Comparison of ENCODE assay signal across 1 cellular context in the genomic region with DNA sequence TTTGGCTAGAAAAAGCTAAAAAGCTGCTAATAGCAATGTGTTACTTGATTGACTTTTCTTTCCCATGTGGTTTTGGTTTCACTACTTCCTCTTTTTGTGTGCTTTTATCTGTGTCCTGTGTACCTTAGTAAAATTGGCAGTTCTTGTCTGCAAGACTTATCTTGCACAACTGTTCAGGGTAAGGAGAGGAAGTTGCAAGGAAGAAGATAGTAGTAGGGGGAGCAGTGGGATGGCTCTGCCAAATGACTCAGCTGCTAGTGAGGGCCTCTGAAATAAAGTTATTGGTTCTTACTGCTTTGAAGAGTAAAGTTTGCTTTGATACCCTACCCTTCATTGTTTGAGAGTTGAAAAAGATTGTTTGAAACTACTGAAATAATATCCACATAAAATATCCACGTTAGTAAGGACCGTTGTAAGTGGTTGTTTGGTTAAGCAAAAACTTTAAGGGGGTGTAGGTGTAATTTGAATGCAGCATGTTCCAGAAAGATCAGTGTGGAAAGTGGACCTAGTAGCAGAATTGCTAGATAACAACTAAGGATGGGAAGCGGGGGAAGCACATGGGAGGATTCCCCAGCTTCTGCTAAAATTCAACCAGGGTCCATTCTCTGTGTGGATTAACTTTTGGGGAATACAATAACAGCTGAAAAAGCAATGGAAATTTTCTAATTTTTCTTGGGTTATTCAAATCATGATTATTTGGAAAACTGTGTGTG.
A peak's percentile ranks its signal among the peaks of the same experiment; 100 is the strongest.
TF ChIP-seq lines count a peak whose summit lies in the region.

No MANE protein-coding gene starts in this region.

TF ChIP-seq in K562, 482 proteins besides CTCF, POLR2A, EP300 and RAD21 (continued from another document and continues in another):
- TF ChIP-seq, protein P1, sequence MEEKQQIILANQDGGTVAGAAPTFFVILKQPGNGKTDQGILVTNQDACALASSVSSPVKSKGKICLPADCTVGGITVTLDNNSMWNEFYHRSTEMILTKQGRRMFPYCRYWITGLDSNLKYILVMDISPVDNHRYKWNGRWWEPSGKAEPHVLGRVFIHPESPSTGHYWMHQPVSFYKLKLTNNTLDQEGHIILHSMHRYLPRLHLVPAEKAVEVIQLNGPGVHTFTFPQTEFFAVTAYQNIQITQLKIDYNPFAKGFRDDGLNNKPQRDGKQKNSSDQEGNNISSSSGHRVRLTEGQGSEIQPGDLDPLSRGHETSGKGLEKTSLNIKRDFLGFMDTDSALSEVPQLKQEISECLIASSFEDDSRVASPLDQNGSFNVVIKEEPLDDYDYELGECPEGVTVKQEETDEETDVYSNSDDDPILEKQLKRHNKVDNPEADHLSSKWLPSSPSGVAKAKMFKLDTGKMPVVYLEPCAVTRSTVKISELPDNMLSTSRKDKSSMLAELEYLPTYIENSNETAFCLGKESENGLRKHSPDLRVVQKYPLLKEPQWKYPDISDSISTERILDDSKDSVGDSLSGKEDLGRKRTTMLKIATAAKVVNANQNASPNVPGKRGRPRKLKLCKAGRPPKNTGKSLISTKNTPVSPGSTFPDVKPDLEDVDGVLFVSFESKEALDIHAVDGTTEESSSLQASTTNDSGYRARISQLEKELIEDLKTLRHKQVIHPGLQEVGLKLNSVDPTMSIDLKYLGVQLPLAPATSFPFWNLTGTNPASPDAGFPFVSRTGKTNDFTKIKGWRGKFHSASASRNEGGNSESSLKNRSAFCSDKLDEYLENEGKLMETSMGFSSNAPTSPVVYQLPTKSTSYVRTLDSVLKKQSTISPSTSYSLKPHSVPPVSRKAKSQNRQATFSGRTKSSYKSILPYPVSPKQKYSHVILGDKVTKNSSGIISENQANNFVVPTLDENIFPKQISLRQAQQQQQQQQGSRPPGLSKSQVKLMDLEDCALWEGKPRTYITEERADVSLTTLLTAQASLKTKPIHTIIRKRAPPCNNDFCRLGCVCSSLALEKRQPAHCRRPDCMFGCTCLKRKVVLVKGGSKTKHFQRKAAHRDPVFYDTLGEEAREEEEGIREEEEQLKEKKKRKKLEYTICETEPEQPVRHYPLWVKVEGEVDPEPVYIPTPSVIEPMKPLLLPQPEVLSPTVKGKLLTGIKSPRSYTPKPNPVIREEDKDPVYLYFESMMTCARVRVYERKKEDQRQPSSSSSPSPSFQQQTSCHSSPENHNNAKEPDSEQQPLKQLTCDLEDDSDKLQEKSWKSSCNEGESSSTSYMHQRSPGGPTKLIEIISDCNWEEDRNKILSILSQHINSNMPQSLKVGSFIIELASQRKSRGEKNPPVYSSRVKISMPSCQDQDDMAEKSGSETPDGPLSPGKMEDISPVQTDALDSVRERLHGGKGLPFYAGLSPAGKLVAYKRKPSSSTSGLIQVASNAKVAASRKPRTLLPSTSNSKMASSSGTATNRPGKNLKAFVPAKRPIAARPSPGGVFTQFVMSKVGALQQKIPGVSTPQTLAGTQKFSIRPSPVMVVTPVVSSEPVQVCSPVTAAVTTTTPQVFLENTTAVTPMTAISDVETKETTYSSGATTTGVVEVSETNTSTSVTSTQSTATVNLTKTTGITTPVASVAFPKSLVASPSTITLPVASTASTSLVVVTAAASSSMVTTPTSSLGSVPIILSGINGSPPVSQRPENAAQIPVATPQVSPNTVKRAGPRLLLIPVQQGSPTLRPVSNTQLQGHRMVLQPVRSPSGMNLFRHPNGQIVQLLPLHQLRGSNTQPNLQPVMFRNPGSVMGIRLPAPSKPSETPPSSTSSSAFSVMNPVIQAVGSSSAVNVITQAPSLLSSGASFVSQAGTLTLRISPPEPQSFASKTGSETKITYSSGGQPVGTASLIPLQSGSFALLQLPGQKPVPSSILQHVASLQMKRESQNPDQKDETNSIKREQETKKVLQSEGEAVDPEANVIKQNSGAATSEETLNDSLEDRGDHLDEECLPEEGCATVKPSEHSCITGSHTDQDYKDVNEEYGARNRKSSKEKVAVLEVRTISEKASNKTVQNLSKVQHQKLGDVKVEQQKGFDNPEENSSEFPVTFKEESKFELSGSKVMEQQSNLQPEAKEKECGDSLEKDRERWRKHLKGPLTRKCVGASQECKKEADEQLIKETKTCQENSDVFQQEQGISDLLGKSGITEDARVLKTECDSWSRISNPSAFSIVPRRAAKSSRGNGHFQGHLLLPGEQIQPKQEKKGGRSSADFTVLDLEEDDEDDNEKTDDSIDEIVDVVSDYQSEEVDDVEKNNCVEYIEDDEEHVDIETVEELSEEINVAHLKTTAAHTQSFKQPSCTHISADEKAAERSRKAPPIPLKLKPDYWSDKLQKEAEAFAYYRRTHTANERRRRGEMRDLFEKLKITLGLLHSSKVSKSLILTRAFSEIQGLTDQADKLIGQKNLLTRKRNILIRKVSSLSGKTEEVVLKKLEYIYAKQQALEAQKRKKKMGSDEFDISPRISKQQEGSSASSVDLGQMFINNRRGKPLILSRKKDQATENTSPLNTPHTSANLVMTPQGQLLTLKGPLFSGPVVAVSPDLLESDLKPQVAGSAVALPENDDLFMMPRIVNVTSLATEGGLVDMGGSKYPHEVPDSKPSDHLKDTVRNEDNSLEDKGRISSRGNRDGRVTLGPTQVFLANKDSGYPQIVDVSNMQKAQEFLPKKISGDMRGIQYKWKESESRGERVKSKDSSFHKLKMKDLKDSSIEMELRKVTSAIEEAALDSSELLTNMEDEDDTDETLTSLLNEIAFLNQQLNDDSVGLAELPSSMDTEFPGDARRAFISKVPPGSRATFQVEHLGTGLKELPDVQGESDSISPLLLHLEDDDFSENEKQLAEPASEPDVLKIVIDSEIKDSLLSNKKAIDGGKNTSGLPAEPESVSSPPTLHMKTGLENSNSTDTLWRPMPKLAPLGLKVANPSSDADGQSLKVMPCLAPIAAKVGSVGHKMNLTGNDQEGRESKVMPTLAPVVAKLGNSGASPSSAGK (IDR thresholded peaks at IDR 0.05), result peak; percentile 55; the same call in 1 of the 2 replicates
- TF ChIP-seq RFX7 (CRISPR knock-in tag; IDR thresholded peaks at IDR 0.05), result 0 out of 2 replicates have a peak, but pooled peaks have one; percentile 45
- peak; percentile 62; the same call in 1 of the 2 replicates for TF ChIP-seq CBX5 (IDR thresholded peaks at IDR 0.05; ENCODE audit: borderline replicate concordance, low read depth)
- TF ChIP-seq, protein P2, sequence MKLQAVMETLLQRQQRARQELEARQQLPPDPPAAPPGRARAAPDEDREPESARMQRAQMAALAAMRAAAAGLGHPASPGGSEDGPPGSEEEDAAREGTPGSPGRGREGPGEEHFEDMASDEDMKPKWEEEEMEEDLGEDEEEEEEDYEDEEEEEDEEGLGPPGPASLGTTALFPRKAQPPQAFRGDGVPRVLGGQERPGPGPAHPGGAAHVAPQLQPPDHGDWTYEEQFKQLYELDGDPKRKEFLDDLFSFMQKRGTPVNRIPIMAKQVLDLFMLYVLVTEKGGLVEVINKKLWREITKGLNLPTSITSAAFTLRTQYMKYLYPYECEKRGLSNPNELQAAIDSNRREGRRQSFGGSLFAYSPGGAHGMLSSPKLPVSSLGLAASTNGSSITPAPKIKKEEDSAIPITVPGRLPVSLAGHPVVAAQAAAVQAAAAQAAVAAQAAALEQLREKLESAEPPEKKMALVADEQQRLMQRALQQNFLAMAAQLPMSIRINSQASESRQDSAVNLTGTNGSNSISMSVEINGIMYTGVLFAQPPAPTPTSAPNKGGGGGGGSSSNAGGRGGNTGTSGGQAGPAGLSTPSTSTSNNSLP (IDR thresholded peaks at IDR 0.05; ENCODE audit: borderline replicate concordance, low read depth, low read length), result peak; percentile 64; the same call in 1 of the 2 replicates
- TF ChIP-seq SIN3B (IDR thresholded peaks at IDR 0.05; ENCODE audit: low read depth), result no peak
- TF ChIP-seq NEUROD1 (IDR thresholded peaks at IDR 0.05; ENCODE audit: borderline replicate concordance, low read depth, low read length, partially characterized antibody), result peak; percentile 52
- peak; percentile 51 for TF ChIP-seq SP1 (CRISPR knock-in tag; IDR thresholded peaks at IDR 0.05)
- 0 out of 2 replicates have a peak, but pooled peaks have one; percentile 8 for TF ChIP-seq NR2C1 (IDR thresholded peaks at IDR 0.05)
- TF ChIP-seq NR2C1 (tag; IDR thresholded peaks at IDR 0.05), result no peak
- TF ChIP-seq ZNF239 (CRISPR knock-in tag; IDR thresholded peaks at IDR 0.05), result peak; percentile 46; the same call in 1 of the 2 replicates
- TF ChIP-seq ZBTB17 (CRISPR knock-in tag; IDR thresholded peaks at IDR 0.05), result peak; percentile 70; the same call in 1 of the 2 replicates
- 0 out of 2 replicates have a peak, but pooled peaks have one; percentile 58 for TF ChIP-seq RREB1 (CRISPR knock-in tag; IDR thresholded peaks at IDR 0.05)
- TF ChIP-seq ESRRA (IDR thresholded peaks at IDR 0.05; ENCODE audit: borderline replicate concordance, low read depth), result peak; percentile 81; the same call in 1 of the 2 replicates
- TF ChIP-seq PML (IDR thresholded peaks at IDR 0.05; ENCODE audit: low read length), result peak; percentile 89
- TF ChIP-seq, protein P3, sequence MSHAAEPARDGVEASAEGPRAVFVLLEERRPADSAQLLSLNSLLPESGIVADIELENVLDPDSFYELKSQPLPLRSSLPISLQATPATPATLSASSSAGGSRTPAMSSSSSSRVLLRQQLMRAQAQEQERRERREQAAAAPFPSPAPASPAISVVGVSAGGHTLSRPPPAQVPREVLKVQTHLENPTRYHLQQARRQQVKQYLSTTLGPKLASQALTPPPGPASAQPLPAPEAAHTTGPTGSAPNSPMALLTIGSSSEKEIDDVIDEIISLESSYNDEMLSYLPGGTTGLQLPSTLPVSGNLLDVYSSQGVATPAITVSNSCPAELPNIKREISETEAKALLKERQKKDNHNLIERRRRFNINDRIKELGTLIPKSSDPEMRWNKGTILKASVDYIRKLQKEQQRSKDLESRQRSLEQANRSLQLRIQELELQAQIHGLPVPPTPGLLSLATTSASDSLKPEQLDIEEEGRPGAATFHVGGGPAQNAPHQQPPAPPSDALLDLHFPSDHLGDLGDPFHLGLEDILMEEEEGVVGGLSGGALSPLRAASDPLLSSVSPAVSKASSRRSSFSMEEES (CRISPR knock-in tag; IDR thresholded peaks at IDR 0.05), result no peak
- peak; percentile 63; the same call in 1 of the 2 replicates for TF ChIP-seq BCOR (IDR thresholded peaks at IDR 0.05)
- peak; percentile 99 for TF ChIP-seq CTBP1 (IDR thresholded peaks at IDR 0.05; ENCODE audit: borderline replicate concordance)
- TF ChIP-seq GMEB1 (CRISPR knock-in tag; IDR thresholded peaks at IDR 0.05), result no peak
- TF ChIP-seq, protein P4, sequence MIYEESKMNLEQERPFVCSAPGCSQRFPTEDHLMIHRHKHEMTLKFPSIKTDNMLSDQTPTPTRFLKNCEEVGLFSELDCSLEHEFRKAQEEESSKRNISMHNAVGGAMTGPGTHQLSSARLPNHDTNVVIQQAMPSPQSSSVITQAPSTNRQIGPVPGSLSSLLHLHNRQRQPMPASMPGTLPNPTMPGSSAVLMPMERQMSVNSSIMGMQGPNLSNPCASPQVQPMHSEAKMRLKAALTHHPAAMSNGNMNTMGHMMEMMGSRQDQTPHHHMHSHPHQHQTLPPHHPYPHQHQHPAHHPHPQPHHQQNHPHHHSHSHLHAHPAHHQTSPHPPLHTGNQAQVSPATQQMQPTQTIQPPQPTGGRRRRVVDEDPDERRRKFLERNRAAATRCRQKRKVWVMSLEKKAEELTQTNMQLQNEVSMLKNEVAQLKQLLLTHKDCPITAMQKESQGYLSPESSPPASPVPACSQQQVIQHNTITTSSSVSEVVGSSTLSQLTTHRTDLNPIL (CRISPR knock-in tag; IDR thresholded peaks at IDR 0.05), result no peak
- no peak for TF ChIP-seq COPS2 (conservative IDR thresholded peaks at IDR 0.05)
- TF ChIP-seq SMARCA5 (IDR thresholded peaks at IDR 0.05), result peak; percentile 92
- TF ChIP-seq L3MBTL2 (IDR thresholded peaks at IDR 0.05), result peak; percentile 67
- peak; percentile 83 for TF ChIP-seq JUN (IDR thresholded peaks at IDR 0.05; ENCODE audit: borderline replicate concordance, low read depth, low read length)
- no peak for TF ChIP-seq JUN (CRISPR knock-in tag; IDR thresholded peaks at IDR 0.05; ENCODE audit: borderline replicate concordance)
- TF ChIP-seq EGR1 (conservative IDR thresholded peaks at IDR 0.05), result 0 out of 2 replicates have a peak, but pooled peaks have one; percentile 33
- no peak for TF ChIP-seq NFYB (IDR thresholded peaks at IDR 0.05; ENCODE audit: extremely low read depth, insufficient read length)
- no peak for TF ChIP-seq STAG1 (CRISPR knock-in tag; IDR thresholded peaks at IDR 0.05; ENCODE audit: borderline replicate concordance)
